ENCODE assay signal across 1 cellular context in genomic region chr12:95073698-95074520, GRCh38.
TF ChIP-seq lines count a peak whose summit lies in the region.

No MANE protein-coding gene starts in this region.

TF ChIP-seq in SK-N-SH treated with all-trans-retinoic acid at 6 μM for 48 hours, 23 proteins besides CTCF, POLR2A, EP300 and RAD21 (continued from another document):
- no peak for TF ChIP-seq TOX (CRISPR knock-in tag; IDR thresholded peaks at IDR 0.05; ENCODE audit: borderline replicate concordance)
- TF ChIP-seq ARNTL (CRISPR knock-in tag; IDR thresholded peaks at IDR 0.05; ENCODE audit: borderline replicate concordance, low read depth): no peak
- TF ChIP-seq ZFP30 (CRISPR knock-in tag; IDR thresholded peaks at IDR 0.05): no peak
- TF ChIP-seq TCF4 (CRISPR knock-in tag; IDR thresholded peaks at IDR 0.05; ENCODE audit: borderline replicate concordance): no peak
